1 cellular context compared by ENCODE assay signal in the genomic region with DNA sequence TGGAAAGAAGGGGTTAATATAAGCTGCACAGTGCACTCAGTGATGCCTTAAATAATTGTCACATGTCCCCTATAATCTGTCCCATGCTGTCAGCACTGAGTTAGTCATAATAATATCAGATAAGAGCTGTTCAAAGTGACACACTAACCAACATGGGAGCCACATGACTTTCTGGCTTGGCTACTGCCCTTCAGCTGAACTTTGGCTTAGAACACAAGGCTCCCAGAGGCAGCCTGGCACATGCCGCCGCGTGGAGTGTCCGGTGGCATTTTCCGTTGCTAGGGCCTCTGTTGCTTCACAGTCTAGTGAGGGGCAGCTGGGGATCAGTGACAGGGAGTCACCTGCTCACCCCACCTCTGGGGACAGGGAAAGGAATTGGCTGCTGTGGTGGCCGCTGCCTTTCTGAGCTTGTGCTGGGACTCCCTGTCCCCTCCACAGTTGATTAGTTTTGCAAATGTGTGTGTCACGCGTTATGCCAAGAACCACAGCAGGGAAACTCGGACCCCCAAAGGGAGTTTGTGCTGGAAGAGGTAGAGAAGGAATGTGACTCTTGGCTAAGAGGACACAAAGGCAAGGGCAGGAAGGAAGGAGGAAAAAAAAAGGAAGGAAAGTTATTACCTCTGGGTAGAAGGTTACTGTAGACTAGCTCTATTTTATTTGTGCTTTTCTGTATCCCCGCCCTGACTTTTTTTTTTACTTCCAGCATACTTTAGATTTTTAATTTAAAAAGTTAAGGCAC.
A peak's percentile ranks its signal among the peaks of the same experiment; 100 is the strongest.
TF ChIP-seq lines count a peak whose summit lies in the region.

No MANE protein-coding gene starts in this region.

TF ChIP-seq in HepG2, 621 proteins besides CTCF, POLR2A, EP300 and RAD21 (continued from another document and continues in another):
- TF ChIP-seq, protein P1, sequence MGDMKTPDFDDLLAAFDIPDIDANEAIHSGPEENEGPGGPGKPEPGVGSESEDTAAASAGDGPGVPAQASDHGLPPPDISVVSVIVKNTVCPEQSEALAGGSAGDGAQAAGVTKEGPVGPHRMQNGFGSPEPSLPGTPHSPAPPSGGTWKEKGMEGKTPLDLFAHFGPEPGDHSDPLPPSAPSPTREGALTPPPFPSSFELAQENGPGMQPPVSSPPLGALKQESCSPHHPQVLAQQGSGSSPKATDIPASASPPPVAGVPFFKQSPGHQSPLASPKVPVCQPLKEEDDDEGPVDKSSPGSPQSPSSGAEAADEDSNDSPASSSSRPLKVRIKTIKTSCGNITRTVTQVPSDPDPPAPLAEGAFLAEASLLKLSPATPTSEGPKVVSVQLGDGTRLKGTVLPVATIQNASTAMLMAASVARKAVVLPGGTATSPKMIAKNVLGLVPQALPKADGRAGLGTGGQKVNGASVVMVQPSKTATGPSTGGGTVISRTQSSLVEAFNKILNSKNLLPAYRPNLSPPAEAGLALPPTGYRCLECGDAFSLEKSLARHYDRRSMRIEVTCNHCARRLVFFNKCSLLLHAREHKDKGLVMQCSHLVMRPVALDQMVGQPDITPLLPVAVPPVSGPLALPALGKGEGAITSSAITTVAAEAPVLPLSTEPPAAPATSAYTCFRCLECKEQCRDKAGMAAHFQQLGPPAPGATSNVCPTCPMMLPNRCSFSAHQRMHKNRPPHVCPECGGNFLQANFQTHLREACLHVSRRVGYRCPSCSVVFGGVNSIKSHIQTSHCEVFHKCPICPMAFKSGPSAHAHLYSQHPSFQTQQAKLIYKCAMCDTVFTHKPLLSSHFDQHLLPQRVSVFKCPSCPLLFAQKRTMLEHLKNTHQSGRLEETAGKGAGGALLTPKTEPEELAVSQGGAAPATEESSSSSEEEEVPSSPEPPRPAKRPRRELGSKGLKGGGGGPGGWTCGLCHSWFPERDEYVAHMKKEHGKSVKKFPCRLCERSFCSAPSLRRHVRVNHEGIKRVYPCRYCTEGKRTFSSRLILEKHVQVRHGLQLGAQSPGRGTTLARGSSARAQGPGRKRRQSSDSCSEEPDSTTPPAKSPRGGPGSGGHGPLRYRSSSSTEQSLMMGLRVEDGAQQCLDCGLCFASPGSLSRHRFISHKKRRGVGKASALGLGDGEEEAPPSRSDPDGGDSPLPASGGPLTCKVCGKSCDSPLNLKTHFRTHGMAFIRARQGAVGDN (CRISPR knock-in tag; IDR thresholded peaks at IDR 0.05) = peak; percentile 78
- TF ChIP-seq, protein P2, sequence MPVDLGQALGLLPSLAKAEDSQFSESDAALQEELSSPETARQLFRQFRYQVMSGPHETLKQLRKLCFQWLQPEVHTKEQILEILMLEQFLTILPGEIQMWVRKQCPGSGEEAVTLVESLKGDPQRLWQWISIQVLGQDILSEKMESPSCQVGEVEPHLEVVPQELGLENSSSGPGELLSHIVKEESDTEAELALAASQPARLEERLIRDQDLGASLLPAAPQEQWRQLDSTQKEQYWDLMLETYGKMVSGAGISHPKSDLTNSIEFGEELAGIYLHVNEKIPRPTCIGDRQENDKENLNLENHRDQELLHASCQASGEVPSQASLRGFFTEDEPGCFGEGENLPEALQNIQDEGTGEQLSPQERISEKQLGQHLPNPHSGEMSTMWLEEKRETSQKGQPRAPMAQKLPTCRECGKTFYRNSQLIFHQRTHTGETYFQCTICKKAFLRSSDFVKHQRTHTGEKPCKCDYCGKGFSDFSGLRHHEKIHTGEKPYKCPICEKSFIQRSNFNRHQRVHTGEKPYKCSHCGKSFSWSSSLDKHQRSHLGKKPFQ (CRISPR knock-in tag; IDR thresholded peaks at IDR 0.05; ENCODE audit: insufficient replicate concordance) = no peak
- TF ChIP-seq, protein P3, sequence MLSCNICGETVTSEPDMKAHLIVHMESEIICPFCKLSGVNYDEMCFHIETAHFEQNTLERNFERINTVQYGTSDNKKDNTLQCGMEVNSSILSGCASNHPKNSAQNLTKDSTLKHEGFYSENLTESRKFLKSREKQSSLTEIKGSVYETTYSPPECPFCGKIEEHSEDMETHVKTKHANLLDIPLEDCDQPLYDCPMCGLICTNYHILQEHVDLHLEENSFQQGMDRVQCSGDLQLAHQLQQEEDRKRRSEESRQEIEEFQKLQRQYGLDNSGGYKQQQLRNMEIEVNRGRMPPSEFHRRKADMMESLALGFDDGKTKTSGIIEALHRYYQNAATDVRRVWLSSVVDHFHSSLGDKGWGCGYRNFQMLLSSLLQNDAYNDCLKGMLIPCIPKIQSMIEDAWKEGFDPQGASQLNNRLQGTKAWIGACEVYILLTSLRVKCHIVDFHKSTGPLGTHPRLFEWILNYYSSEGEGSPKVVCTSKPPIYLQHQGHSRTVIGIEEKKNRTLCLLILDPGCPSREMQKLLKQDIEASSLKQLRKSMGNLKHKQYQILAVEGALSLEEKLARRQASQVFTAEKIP (CRISPR knock-in tag; IDR thresholded peaks at IDR 0.05; ENCODE audit: borderline replicate concordance) = no peak
- TF ChIP-seq ZNF138 (CRISPR knock-in tag; IDR thresholded peaks at IDR 0.05; ENCODE audit: low read depth) = no peak
- TF ChIP-seq RNF2 (conservative IDR thresholded peaks at IDR 0.05; ENCODE audit: low read depth) = peak; percentile 63; the same call in 1 of the 2 replicates
- TF ChIP-seq ZNF572 (CRISPR knock-in tag; IDR thresholded peaks at IDR 0.05) = no peak
- peak; percentile 94 for TF ChIP-seq RARA (CRISPR knock-in tag; IDR thresholded peaks at IDR 0.05)
- TF ChIP-seq NFKB2 (CRISPR knock-in tag; IDR thresholded peaks at IDR 0.05; ENCODE audit: borderline replicate concordance) = no peak; the same call in 1 of the 2 replicates
- TF ChIP-seq, protein P4, sequence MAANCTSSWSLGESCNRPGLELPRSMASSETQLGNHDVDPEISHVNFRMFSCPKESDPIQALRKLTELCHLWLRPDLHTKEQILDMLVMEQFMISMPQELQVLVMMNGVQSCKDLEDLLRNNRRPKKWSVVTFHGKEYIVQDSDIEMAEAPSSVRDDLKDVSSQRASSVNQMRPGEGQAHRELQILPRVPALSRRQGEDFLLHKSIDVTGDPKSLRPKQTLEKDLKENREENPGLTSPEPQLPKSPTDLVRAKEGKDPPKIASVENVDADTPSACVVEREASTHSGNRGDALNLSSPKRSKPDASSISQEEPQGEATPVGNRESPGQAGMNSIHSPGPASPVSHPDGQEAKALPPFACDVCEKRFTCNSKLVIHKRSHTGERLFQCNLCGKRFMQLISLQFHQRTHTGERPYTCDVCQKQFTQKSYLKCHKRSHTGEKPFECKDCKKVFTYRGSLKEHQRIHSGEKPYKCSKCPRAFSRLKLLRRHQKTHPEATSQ (CRISPR knock-in tag; IDR thresholded peaks at IDR 0.05; ENCODE audit: borderline replicate concordance) = no peak
- peak; percentile 49 for TF ChIP-seq SKI (IDR thresholded peaks at IDR 0.05; ENCODE audit: partially characterized antibody)
- no peak for TF ChIP-seq ZNF510 (CRISPR knock-in tag; IDR thresholded peaks at IDR 0.05; ENCODE audit: low read depth)
- no peak for TF ChIP-seq ZNF230 (CRISPR knock-in tag; IDR thresholded peaks at IDR 0.05)
- TF ChIP-seq, protein P5, sequence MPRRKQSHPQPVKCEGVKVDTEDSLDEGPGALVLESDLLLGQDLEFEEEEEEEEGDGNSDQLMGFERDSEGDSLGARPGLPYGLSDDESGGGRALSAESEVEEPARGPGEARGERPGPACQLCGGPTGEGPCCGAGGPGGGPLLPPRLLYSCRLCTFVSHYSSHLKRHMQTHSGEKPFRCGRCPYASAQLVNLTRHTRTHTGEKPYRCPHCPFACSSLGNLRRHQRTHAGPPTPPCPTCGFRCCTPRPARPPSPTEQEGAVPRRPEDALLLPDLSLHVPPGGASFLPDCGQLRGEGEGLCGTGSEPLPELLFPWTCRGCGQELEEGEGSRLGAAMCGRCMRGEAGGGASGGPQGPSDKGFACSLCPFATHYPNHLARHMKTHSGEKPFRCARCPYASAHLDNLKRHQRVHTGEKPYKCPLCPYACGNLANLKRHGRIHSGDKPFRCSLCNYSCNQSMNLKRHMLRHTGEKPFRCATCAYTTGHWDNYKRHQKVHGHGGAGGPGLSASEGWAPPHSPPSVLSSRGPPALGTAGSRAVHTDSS (CRISPR knock-in tag; conservative IDR thresholded peaks at IDR 0.05) = no peak
- TF ChIP-seq, protein P6, sequence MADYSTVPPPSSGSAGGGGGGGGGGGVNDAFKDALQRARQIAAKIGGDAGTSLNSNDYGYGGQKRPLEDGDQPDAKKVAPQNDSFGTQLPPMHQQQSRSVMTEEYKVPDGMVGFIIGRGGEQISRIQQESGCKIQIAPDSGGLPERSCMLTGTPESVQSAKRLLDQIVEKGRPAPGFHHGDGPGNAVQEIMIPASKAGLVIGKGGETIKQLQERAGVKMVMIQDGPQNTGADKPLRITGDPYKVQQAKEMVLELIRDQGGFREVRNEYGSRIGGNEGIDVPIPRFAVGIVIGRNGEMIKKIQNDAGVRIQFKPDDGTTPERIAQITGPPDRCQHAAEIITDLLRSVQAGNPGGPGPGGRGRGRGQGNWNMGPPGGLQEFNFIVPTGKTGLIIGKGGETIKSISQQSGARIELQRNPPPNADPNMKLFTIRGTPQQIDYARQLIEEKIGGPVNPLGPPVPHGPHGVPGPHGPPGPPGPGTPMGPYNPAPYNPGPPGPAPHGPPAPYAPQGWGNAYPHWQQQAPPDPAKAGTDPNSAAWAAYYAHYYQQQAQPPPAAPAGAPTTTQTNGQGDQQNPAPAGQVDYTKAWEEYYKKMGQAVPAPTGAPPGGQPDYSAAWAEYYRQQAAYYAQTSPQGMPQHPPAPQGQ (CRISPR knock-in tag; IDR thresholded peaks at IDR 0.05; ENCODE audit: borderline replicate concordance) = no peak
- TF ChIP-seq ZBTB8A (CRISPR knock-in tag; IDR thresholded peaks at IDR 0.05; ENCODE audit: borderline replicate concordance, low read depth) = no peak
- no peak for TF ChIP-seq ZNF747 (CRISPR knock-in tag; IDR thresholded peaks at IDR 0.05; ENCODE audit: borderline replicate concordance)
- TF ChIP-seq FOXO1 (CRISPR knock-in tag; IDR thresholded peaks at IDR 0.05) = no peak
- no peak for TF ChIP-seq TARDBP (CRISPR knock-in tag; IDR thresholded peaks at IDR 0.05)
- TF ChIP-seq TAF1 (CRISPR knock-in tag; IDR thresholded peaks at IDR 0.05) = no peak
- no peak for TF ChIP-seq ELF4 (CRISPR knock-in tag; IDR thresholded peaks at IDR 0.05; ENCODE audit: borderline replicate concordance)
- TF ChIP-seq, protein P7, sequence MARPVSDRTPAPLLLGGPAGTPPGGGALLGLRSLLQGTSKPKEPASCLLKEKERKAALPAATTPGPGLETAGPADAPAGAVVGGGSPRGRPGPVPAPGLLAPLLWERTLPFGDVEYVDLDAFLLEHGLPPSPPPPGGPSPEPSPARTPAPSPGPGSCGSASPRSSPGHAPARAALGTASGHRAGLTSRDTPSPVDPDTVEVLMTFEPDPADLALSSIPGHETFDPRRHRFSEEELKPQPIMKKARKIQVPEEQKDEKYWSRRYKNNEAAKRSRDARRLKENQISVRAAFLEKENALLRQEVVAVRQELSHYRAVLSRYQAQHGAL (CRISPR knock-in tag; IDR thresholded peaks at IDR 0.05; ENCODE audit: not compliant biosample characterization) = no peak
- no peak for TF ChIP-seq KAT8 (CRISPR knock-in tag; IDR thresholded peaks at IDR 0.05)
- peak; percentile 87 for TF ChIP-seq RXRA (CRISPR knock-in tag; IDR thresholded peaks at IDR 0.05)
- TF ChIP-seq ZNF619 (CRISPR knock-in tag; IDR thresholded peaks at IDR 0.05) = no peak
- TF ChIP-seq THYN1 (CRISPR knock-in tag; IDR thresholded peaks at IDR 0.05; ENCODE audit: borderline replicate concordance, low read depth) = no peak
- TF ChIP-seq ZNF878 (CRISPR knock-in tag; IDR thresholded peaks at IDR 0.05) = 0 out of 2 replicates have a peak, but pooled peaks have one; percentile 40
- no peak for TF ChIP-seq NR1H2 (CRISPR knock-in tag; IDR thresholded peaks at IDR 0.05; ENCODE audit: borderline replicate concordance, low read depth)
- TF ChIP-seq ZNF10 (CRISPR knock-in tag; IDR thresholded peaks at IDR 0.05; ENCODE audit: borderline replicate concordance, low read depth) = no peak
- TF ChIP-seq CENPX (CRISPR knock-in tag; IDR thresholded peaks at IDR 0.05) = no peak
- peak; percentile 48; the same call in 1 of the 2 replicates for TF ChIP-seq RFX3 (CRISPR knock-in tag; IDR thresholded peaks at IDR 0.05)
- TF ChIP-seq, protein P8, sequence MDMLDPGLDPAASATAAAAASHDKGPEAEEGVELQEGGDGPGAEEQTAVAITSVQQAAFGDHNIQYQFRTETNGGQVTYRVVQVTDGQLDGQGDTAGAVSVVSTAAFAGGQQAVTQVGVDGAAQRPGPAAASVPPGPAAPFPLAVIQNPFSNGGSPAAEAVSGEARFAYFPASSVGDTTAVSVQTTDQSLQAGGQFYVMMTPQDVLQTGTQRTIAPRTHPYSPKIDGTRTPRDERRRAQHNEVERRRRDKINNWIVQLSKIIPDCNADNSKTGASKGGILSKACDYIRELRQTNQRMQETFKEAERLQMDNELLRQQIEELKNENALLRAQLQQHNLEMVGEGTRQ (IDR thresholded peaks at IDR 0.05; ENCODE audit: low read depth, low read length) = peak; percentile 18; the same call in 1 of the 2 replicates
- TF ChIP-seq, protein P8 (CRISPR knock-in tag; IDR thresholded peaks at IDR 0.05; ENCODE audit: borderline replicate concordance) = no peak
- TF ChIP-seq ZNF143 (CRISPR knock-in tag; IDR thresholded peaks at IDR 0.05) = no peak
- TF ChIP-seq ZNF7 (CRISPR knock-in tag; IDR thresholded peaks at IDR 0.05) = no peak
- TF ChIP-seq, protein P9, sequence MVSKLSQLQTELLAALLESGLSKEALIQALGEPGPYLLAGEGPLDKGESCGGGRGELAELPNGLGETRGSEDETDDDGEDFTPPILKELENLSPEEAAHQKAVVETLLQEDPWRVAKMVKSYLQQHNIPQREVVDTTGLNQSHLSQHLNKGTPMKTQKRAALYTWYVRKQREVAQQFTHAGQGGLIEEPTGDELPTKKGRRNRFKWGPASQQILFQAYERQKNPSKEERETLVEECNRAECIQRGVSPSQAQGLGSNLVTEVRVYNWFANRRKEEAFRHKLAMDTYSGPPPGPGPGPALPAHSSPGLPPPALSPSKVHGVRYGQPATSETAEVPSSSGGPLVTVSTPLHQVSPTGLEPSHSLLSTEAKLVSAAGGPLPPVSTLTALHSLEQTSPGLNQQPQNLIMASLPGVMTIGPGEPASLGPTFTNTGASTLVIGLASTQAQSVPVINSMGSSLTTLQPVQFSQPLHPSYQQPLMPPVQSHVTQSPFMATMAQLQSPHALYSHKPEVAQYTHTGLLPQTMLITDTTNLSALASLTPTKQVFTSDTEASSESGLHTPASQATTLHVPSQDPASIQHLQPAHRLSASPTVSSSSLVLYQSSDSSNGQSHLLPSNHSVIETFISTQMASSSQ (IDR thresholded peaks at IDR 0.05; ENCODE audit: low read depth) = no peak
- TF ChIP-seq, protein P9 (CRISPR knock-in tag; IDR thresholded peaks at IDR 0.05; ENCODE audit: borderline replicate concordance) = no peak
- TF ChIP-seq ZEB1 (IDR thresholded peaks at IDR 0.05; ENCODE audit: insufficient replicate concordance, low read depth) = no peak
